1 cellular context compared by ENCODE assay signal in the genomic region with DNA sequence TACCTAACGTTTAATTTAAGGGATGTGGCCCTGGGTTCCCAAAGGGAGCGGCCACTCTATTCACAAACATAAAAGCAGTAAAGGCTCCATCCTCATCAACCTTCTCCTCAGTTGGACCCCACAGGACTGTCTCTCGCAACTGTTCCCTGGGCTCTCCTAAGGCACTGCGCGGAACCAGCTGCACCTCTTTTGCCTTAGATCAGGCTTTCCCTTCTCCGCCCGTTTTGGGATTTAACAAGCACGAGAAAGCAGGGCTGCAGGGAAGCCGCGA.
TF ChIP-seq lines count a peak whose summit lies in the region.

No MANE protein-coding gene starts in this region.

TF ChIP-seq in HEK293, 187 proteins besides CTCF, POLR2A, EP300 and RAD21 (continued from another document):
- TF ChIP-seq, protein P1, sequence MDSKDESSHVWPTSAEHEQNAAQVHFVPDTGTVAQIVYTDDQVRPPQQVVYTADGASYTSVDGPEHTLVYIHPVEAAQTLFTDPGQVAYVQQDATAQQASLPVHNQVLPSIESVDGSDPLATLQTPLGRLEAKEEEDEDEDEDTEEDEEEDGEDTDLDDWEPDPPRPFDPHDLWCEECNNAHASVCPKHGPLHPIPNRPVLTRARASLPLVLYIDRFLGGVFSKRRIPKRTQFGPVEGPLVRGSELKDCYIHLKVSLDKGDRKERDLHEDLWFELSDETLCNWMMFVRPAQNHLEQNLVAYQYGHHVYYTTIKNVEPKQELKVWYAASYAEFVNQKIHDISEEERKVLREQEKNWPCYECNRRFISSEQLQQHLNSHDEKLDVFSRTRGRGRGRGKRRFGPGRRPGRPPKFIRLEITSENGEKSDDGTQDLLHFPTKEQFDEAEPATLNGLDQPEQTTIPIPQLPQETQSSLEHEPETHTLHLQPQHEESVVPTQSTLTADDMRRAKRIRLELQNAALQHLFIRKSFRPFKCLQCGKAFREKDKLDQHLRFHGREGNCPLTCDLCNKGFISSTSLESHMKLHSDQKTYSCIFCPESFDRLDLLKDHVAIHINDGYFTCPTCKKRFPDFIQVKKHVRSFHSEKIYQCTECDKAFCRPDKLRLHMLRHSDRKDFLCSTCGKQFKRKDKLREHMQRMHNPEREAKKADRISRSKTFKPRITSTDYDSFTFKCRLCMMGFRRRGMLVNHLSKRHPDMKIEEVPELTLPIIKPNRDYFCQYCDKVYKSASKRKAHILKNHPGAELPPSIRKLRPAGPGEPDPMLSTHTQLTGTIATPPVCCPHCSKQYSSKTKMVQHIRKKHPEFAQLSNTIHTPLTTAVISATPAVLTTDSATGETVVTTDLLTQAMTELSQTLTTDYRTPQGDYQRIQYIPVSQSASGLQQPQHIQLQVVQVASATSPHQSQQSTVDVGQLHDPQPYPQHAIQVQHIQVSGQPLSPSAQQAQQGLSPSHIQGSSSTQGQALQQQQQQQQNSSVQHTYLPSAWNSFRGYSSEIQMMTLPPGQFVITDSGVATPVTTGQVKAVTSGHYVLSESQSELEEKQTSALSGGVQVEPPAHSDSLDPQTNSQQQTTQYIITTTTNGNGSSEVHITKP (tag by site-specific recombination; IDR thresholded peaks at IDR 0.05) = no peak
- TF ChIP-seq ZXDB (tag by site-specific recombination; IDR thresholded peaks at IDR 0.05) (no peak), ZBTB17 (tag by site-specific recombination; IDR thresholded peaks at IDR 0.05) (no peak)
